In the genomic region with DNA sequence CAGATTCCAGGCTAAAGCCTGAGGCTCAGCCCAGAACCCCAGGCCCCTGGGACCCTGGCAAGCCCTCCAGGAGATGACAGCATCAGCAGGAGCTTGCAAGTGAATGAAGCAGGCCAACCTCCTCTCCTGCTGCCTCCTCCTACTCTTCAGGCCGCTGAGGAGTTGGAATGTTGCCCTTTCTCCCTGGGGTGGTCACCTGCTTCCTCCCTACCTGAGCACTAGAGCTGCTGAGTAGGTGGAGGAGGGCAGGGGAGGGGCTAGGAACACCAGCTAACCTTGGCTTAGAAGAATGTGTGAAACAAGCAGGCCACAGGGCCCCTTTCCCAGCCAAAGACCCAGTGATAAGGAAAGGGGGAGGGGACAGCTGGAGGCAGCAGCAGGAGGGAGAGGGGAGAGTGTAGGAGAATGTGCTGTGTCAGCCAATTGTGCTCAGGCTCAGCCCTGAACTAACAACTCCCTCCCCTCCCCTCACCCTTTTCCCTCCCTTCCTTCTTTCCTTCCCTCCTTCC, we compare ENCODE assay signal across 14 cellular contexts. TPM values are rescaled to one million over a fixed set of nuclear protein-coding genes. Genes with fewer than 3 reads are reported as not detected.
DNase-seq lines count a peak whose midpoint lies in the region; ATAC-seq and TF ChIP-seq lines count a peak whose summit lies in the region.
"Had no signal": no experiment of that assay in that cellular context is flagged by ENCODE, and none has a peak within 500 bp of the region (broad histone marks: within the 10 kb centered on the region; RNA-seq: fewer than 3 reads in every experiment).

No MANE protein-coding gene starts in this region.

- no peak overlapping the region for H2AFZ ChIP-seq in PC-3 (ENCODE audit: low read length)
- no peak overlapping the region for H2AFZ ChIP-seq in osteoblast (ENCODE audit: low read length)

- WGBS in right cardiac atrium: 29% methylated on average over 1 of the region's 1 CpG

- no peak overlapping the region for H3K9ac ChIP-seq in PC-3 (ENCODE audit: low read length)

- CTCF ChIA-PET in PC-3 (lab: Charles Lee): no interaction called here

- H3K27me3 ChIP-seq in PC-3 (ENCODE audit: low read length) (no peaks in the 10 kb centered on the region), right cardiac atrium (ENCODE audit: control insufficient read depth, insufficient read depth) (no peaks in the 10 kb centered on the region), osteoblast (ENCODE audit: insufficient read depth, low read length) (peaks cover 31% of the 10 kb centered on the region)

- no peak overlapping the region for H3K4me3 Mint-ChIP-seq in activated T-helper 2 cell treated with anti-CD3 and anti-CD28 coated beads, Interferon-gamma antibody, Interleukin-2, Interleukin-4, amounts not matched to agents 10 μg/mL and 5 μg/mL and 100 μg/mL, durations not matched to agents 14 hours and 24 hours and 36 hours (ENCODE audit: low read depth)
- H3K4me3 Mint-ChIP-seq: central memory CD8-positive, alpha-beta T cell; stimulated activated naive CD8-positive, alpha-beta T cell treated with anti-CD3 and anti-CD28 coated beads, Interleukin-15, Interleukin-2, amounts not matched to agents 100 ng/mL and 50 ng/mL, for 24 hours had no signal

- H3K4me1 ChIP-seq in PC-3 (ENCODE audit: insufficient read depth, low read length): peaks cover 22% of the 10 kb centered on the region
- peaks cover 3% of the 10 kb centered on the region for H3K4me1 ChIP-seq in right cardiac atrium (ENCODE audit: control insufficient read depth, insufficient read depth, low read length)
- peaks cover 2% of the 10 kb centered on the region for H3K4me1 ChIP-seq in osteoblast (ENCODE audit: insufficient read depth, low read length)

- no TSS peak for BruUV-seq in PC-3 (replicated peaks; lab: Mats Ljungman, UMichigan)

- no peaks in the 10 kb centered on the region for H3K9me2 ChIP-seq in PC-3 (replicated peaks; ENCODE audit: low read length)

- H3K4me1 Mint-ChIP-seq in activated T-helper 2 cell treated with anti-CD3 and anti-CD28 coated beads, Interferon-gamma antibody, Interleukin-2, Interleukin-4, amounts not matched to agents 10 μg/mL and 5 μg/mL and 100 μg/mL, durations not matched to agents 14 hours and 24 hours and 36 hours (ENCODE audit: low read depth): no peaks in the 10 kb centered on the region
- H3K4me1 Mint-ChIP-seq: CD14-positive monocyte; central memory CD8-positive, alpha-beta T cell had no signal

- H3K4me3 ChIP-seq in PC-3 (ENCODE audit: low read length) (no peak overlapping the region), right cardiac atrium (ENCODE audit: low read length) (no peak overlapping the region), osteoblast (ENCODE audit: insufficient read depth, low read length) (no peak overlapping the region)

- H3K9me3 Mint-ChIP-seq in activated T-helper 2 cell treated with anti-CD3 and anti-CD28 coated beads, Interferon-gamma antibody, Interleukin-2, Interleukin-4, amounts not matched to agents 10 μg/mL and 5 μg/mL and 100 μg/mL, durations not matched to agents 14 hours and 24 hours and 36 hours: no peaks in the 10 kb centered on the region
- H3K9me3 Mint-ChIP-seq: central memory CD8-positive, alpha-beta T cell; stimulated activated naive CD8-positive, alpha-beta T cell treated with anti-CD3 and anti-CD28 coated beads, Interleukin-15, Interleukin-2, amounts not matched to agents 100 ng/mL and 50 ng/mL, for 24 hours had no signal

- ATAC-seq in PC-3 (no peak), right cardiac atrium (peak; percentile 38 to 87), GM21737 (IDR thresholded peaks at IDR 0.05; ENCODE audit: unreplicated experiment) (no peak)

- H4K20me1 ChIP-seq in PC-3 (ENCODE audit: low read length): no peaks in the 10 kb centered on the region
- H4K20me1 ChIP-seq in osteoblast (ENCODE audit: insufficient read depth, low read length): no peaks in the 10 kb centered on the region

- no peak for TF ChIP-seq CTCF in PC-3 (conservative IDR thresholded peaks at IDR 0.05; ENCODE audit: low read depth, low read length)
- no peak for TF ChIP-seq CTCF in osteoblast (IDR thresholded peaks at IDR 0.05; ENCODE audit: extremely low read depth, low read depth, low read length)

- H3K36me3 Mint-ChIP-seq in activated T-helper 2 cell treated with anti-CD3 and anti-CD28 coated beads, Interferon-gamma antibody, Interleukin-2, Interleukin-4, amounts not matched to agents 10 μg/mL and 5 μg/mL and 100 μg/mL, durations not matched to agents 14 hours and 24 hours and 36 hours (ENCODE audit: low read depth): no peaks in the 10 kb centered on the region
- H3K36me3 Mint-ChIP-seq: CD14-positive monocyte had no signal

- no peaks in the 10 kb centered on the region for H3K27me3 Mint-ChIP-seq in activated T-helper 2 cell treated with anti-CD3 and anti-CD28 coated beads, Interferon-gamma antibody, Interleukin-2, Interleukin-4, amounts not matched to agents 10 μg/mL and 5 μg/mL and 100 μg/mL, durations not matched to agents 14 hours and 24 hours and 36 hours (ENCODE audit: low read depth)
- H3K27me3 Mint-ChIP-seq: central memory CD8-positive, alpha-beta T cell; stimulated activated naive CD8-positive, alpha-beta T cell treated with anti-CD3 and anti-CD28 coated beads, Interleukin-15, Interleukin-2, amounts not matched to agents 100 ng/mL and 50 ng/mL, for 24 hours had no signal

- H3K4me2 ChIP-seq in PC-3 (ENCODE audit: low read length) (no peak overlapping the region), osteoblast (ENCODE audit: insufficient read depth, low read length) (no peak overlapping the region)

- H3K9me3 ChIP-seq in PC-3 (ENCODE audit: low read length): no peaks in the 10 kb centered on the region
- H3K9me3 ChIP-seq in right cardiac atrium (ENCODE audit: control insufficient read depth, low read length): no peaks in the 10 kb centered on the region
- no peaks in the 10 kb centered on the region for H3K9me3 ChIP-seq in osteoblast (ENCODE audit: low read depth, low read length)

- DNase-seq in DMS79 (lab: John Stamatoyannopoulos, UW) (peak; percentile 43), PC-3 (peak; percentile 27), right cardiac atrium (peak; percentile 32 to 84 (median 82)), osteoblast (ENCODE audit: insufficient read length, low spot score, missing footprints) (peak; percentile 32), EL (no peak)
- DNase-seq in stimulated activated CD4-positive, alpha-beta T cell treated with anti-CD3 and anti-CD28 coated beads, Interleukin-4, amount 100 ng/mL, for 4 hours: no peak
- DNase-seq in activated T-helper 2 cell treated with anti-CD3 and anti-CD28 coated beads, Interferon-gamma antibody, Interleukin-2, Interleukin-4, amounts not matched to agents 10 μg/mL and 5 μg/mL and 100 μg/mL, durations not matched to agents 14 hours and 24 hours and 36 hours (ENCODE audit: low spot score): no peak
- DNase-seq: activated effector memory CD4-positive, alpha-beta T cell treated with anti-CD3 and anti-CD28 coated beads, Interleukin-2, amount 50 U/mL, for 16 hours; NCI-H1092; NCI-H345 had no signal

- H3K36me3 ChIP-seq in PC-3 (ENCODE audit: low read depth, low read length) (no peaks in the 10 kb centered on the region), osteoblast (ENCODE audit: insufficient read depth, low read length) (no peaks in the 10 kb centered on the region)

- POLR2A ChIA-PET in PC-3 (lab: Charles Lee; ENCODE audit: unreplicated experiment): interaction anchor here (0.6 kb wide), 1 partner anchor 75 kb away, joined by 3 read pairs; no protein-coding TSS in a partner anchor

- H3K27ac ChIP-seq in PC-3 (ENCODE audit: low read length): no peak overlapping the region
- H3K27ac ChIP-seq in right cardiac atrium (ENCODE audit: low read length): no peak overlapping the region
- no peak overlapping the region for H3K27ac ChIP-seq in osteoblast (ENCODE audit: low read depth, low read length)

- no peaks in the 10 kb centered on the region for H3F3A ChIP-seq in PC-3 (ENCODE audit: low read length, unreplicated experiment)

- H3K79me2 ChIP-seq in PC-3 (ENCODE audit: low read length) (no peaks in the 10 kb centered on the region), osteoblast (ENCODE audit: insufficient read depth, low read length) (no peaks in the 10 kb centered on the region)

- intact Hi-C loops in PC-3 (cut with micrococcal nuclease) (no loop called here), right cardiac atrium (cut with DNase I) (no loop called here)
- intact Hi-C loops in activated T-helper 2 cell treated with anti-CD3 and anti-CD28 coated beads, Interferon-gamma antibody, Interleukin-2, Interleukin-4, amounts not matched to agents 10 μg/mL and 5 μg/mL and 100 μg/mL, durations not matched to agents 14 hours and 24 hours and 36 hours (cut with micrococcal nuclease): no loop called here

- H3K27ac Mint-ChIP-seq in activated T-helper 2 cell treated with anti-CD3 and anti-CD28 coated beads, Interferon-gamma antibody, Interleukin-2, Interleukin-4, amounts not matched to agents 10 μg/mL and 5 μg/mL and 100 μg/mL, durations not matched to agents 14 hours and 24 hours and 36 hours: no peak overlapping the region
- H3K27ac Mint-ChIP-seq: CD14-positive monocyte; stimulated activated naive CD8-positive, alpha-beta T cell treated with anti-CD3 and anti-CD28 coated beads, Interleukin-15, Interleukin-2, amounts not matched to agents 100 ng/mL and 50 ng/mL, for 24 hours had no signal

RNA-seq across cellular contexts. Expression of a gene that starts 58.0 kb away (rescaled TPM):
- total RNA-seq in PC-3 (2014; rRNA removed): 32.0 and 37.6 TPM in 2 replicates
- 10 to 100 TPM; 14.1 to 20.8 (median 18.5) TPM for total RNA-seq in right cardiac atrium
- polyA plus RNA-seq in right cardiac atrium: 12.3 TPM
- total RNA-seq in osteoblast: 19.4 and 21.0 TPM in 2 replicates
- total RNA-seq in activated T-helper 2 cell treated with anti-CD3 and anti-CD28 coated beads, Interferon-gamma antibody, Interleukin-2, Interleukin-4, amounts not matched to agents 10 μg/mL and 5 μg/mL and 100 μg/mL, durations not matched to agents 14 hours and 24 hours and 36 hours: 17.2 and 18.1 TPM in 2 replicates

Comparison
In these comparisons a context has a peak if more than half of its experiments do, and no peak if none do; other contexts are left out.
1. DNase-seq: peak in DMS79 (single experiment), PC-3 (single experiment), right cardiac atrium (3 of 3) and osteoblast (single experiment); none in EL (single experiment), stimulated activated CD4-positive, alpha-beta T cell treated with anti-CD3 and anti-CD28 coated beads, Interleukin-4, amount 100 ng/mL, for 4 hours (0 of 2) and activated T-helper 2 cell treated with anti-CD3 and anti-CD28 coated beads, Interferon-gamma antibody, Interleukin-2, Interleukin-4, amounts not matched to agents 10 μg/mL and 5 μg/mL and 100 μg/mL, durations not matched to agents 14 hours and 24 hours and 36 hours (single experiment).
2. ATAC-seq: peak in right cardiac atrium (2 of 2); none in PC-3 (single experiment) and GM21737 (single experiment).